Comparison of ENCODE assay signal across 36 cellular contexts in genomic region chr20:47093567-47093966, GRCh38.
"Had no signal": no experiment of that assay in that cellular context is flagged by ENCODE, and none has a peak within 500 bp of the region (broad histone marks: within the 10 kb centered on the region; RNA-seq: fewer than 3 reads in every experiment).

No MANE protein-coding gene starts in this region.

- H3K4me3 ChIP-seq: PC-9, SK-N-MC had no signal

- DNase-seq: activated CD4-positive, alpha-beta T cell treated with anti-CD3 and anti-CD28 coated beads for 36 hours; activated CD4-positive, alpha-beta T cell treated with anti-CD3 and anti-CD28 coated beads, Interleukin-2, amount 10 ng/mL, durations not matched to agents 7 days and 5 days; activated CD4-positive, alpha-beta T cell treated with anti-CD3 and anti-CD28 coated beads, Interleukin-2, amount 50 U/mL, for 48 hours; activated CD8-positive, alpha-beta T cell treated with anti-CD3 and anti-CD28 coated beads, Interleukin-2, amount 10 ng/mL, durations not matched to agents 7 days and 5 days; activated naive CD4-positive, alpha-beta T cell treated with anti-CD3 and anti-CD28 coated beads, Interleukin-2, amount 10 ng/mL, durations not matched to agents 7 days and 5 days; activated naive CD8-positive, alpha-beta T cell treated with anti-CD3 and anti-CD28 coated beads, Interleukin-2, amount 50 U/mL, for 24 hours; activated T-cell treated with anti-CD3 and anti-CD28 coated beads, Interleukin-2, amount 50 U/mL, for 4 hours; anterior cingulate cortex; caudate nucleus; MM.1S; NCI-H1092 treated with DMSO at 0.1 percent for 48 hours; NCI-H1417; NCI-H146; NCI-H187; NCI-H2029 treated with DMSO at 0.1 percent for 48 hours; NCI-H2107; NCI-H2171; NCI-H510A; NCI-H526; NCI-H748 treated with DMSO at 0.1 percent for 48 hours; NK-92 treated with Interleukin-12 subunit alpha and Interleukin-12 subunit beta, amount 100 ng/mL, for 24 hours; PC-9; Right ventricle myocardium superior had no signal

- H3K36me3 Mint-ChIP-seq: activated naive CD4-positive, alpha-beta T cell treated with anti-CD3 and anti-CD28 coated beads, Interleukin-2, amount 10 ng/mL, durations not matched to agents 7 days and 5 days; activated naive CD8-positive, alpha-beta T cell had no signal

- H3K27ac Mint-ChIP-seq: activated CD4-positive, alpha-beta T cell treated with anti-CD3 and anti-CD28 coated beads for 36 hours; activated CD4-positive, alpha-beta T cell treated with anti-CD3 and anti-CD28 coated beads, Interleukin-2, amount 10 ng/mL, durations not matched to agents 7 days and 5 days; activated CD8-positive, alpha-beta T cell treated with anti-CD3 and anti-CD28 coated beads, Interleukin-2, amount 10 ng/mL, durations not matched to agents 7 days and 5 days; activated naive CD4-positive, alpha-beta T cell treated with anti-CD3 and anti-CD28 coated beads, Interleukin-2, amount 10 ng/mL, durations not matched to agents 7 days and 5 days; activated naive CD8-positive, alpha-beta T cell; activated naive CD8-positive, alpha-beta T cell treated with anti-CD3 and anti-CD28 coated beads, Interleukin-2, amount 50 U/mL, for 24 hours; activated T-helper 1 cell treated with anti-CD3 and anti-CD28 coated beads, Interleukin-12 subunit alpha, Interleukin-12 subunit beta, Interleukin-2, Interleukin-4 antibody, amounts not matched to agents 30 ng/mL and 10 ng/mL and 1 ng/mL, durations not matched to agents 14 hours and 24 hours and 36 hours; T-helper 1 cell treated with Interleukin-12 subunit alpha and Interleukin-12 subunit beta and Interleukin-4 antibody, amounts not matched to agents 30 μg/mL and 1 μg/mL, for 36 hours; T-helper 2 cell treated with Interferon-gamma antibody and Interleukin-4, amounts not matched to agents 5 μg/mL and 100 μg/mL, for 36 hours; WTC11 had no signal

- FAIRE-seq: bronchial epithelial cell, RCC 7860, TTC549 had no signal

- H3K9me3 Mint-ChIP-seq: activated T-helper 1 cell treated with anti-CD3 and anti-CD28 coated beads, Interleukin-12 subunit alpha, Interleukin-12 subunit beta, Interleukin-2, Interleukin-4 antibody, amounts not matched to agents 30 ng/mL and 10 ng/mL and 1 ng/mL, durations not matched to agents 14 hours and 24 hours and 36 hours had no signal

- ATAC-seq: activated CD4-positive, alpha-beta T cell treated with anti-CD3 and anti-CD28 coated beads for 36 hours; activated CD4-positive, CD25-positive, alpha-beta regulatory T cell treated with anti-CD3 and anti-CD28 coated beads, Interleukin-2, amount 50 U/mL, for 24 hours; activated CD8-positive, alpha-beta T cell treated with anti-CD3 and anti-CD28 coated beads, Interleukin-2, amount 10 ng/mL, durations not matched to agents 7 days and 5 days; activated naive CD8-positive, alpha-beta T cell treated with anti-CD3 and anti-CD28 coated beads, Interleukin-2, amount 50 U/mL, for 24 hours; activated T-cell treated with anti-CD3 and anti-CD28 coated beads, Interleukin-2, amount 50 U/mL, for 4 hours; WTC11 had no signal

- H3K27me3 Mint-ChIP-seq: activated naive CD8-positive, alpha-beta T cell treated with anti-CD3 and anti-CD28 coated beads, Interleukin-2, amount 50 U/mL, for 24 hours had no signal

- H3K4me1 Mint-ChIP-seq: activated CD4-positive, alpha-beta T cell treated with anti-CD3 and anti-CD28 coated beads for 36 hours; activated CD4-positive, alpha-beta T cell treated with anti-CD3 and anti-CD28 coated beads, Interleukin-2, amount 10 ng/mL, durations not matched to agents 7 days and 5 days; activated naive CD4-positive, alpha-beta T cell treated with anti-CD3 and anti-CD28 coated beads, Interleukin-2, amount 10 ng/mL, durations not matched to agents 7 days and 5 days; activated naive CD8-positive, alpha-beta T cell treated with anti-CD3 and anti-CD28 coated beads, Interleukin-2, amount 50 U/mL, for 24 hours; brain; WTC11 had no signal

- H3K27ac ChIP-seq: KMS-11, PC-9, RWPE1, SK-N-MC had no signal

- H3K4me3 Mint-ChIP-seq: activated CD4-positive, alpha-beta T cell treated with anti-CD3 and anti-CD28 coated beads for 36 hours; activated CD4-positive, alpha-beta T cell treated with anti-CD3 and anti-CD28 coated beads, Interleukin-2, amount 10 ng/mL, durations not matched to agents 7 days and 5 days; activated CD8-positive, alpha-beta T cell treated with anti-CD3 and anti-CD28 coated beads, Interleukin-2, amount 10 ng/mL, durations not matched to agents 7 days and 5 days; activated naive CD4-positive, alpha-beta T cell treated with anti-CD3 and anti-CD28 coated beads, Interleukin-2, amount 10 ng/mL, durations not matched to agents 7 days and 5 days; activated naive CD8-positive, alpha-beta T cell; activated naive CD8-positive, alpha-beta T cell treated with anti-CD3 and anti-CD28 coated beads, Interleukin-2, amount 50 U/mL, for 24 hours; activated T-cell treated with anti-CD3 and anti-CD28 coated beads, Interleukin-2, amount 50 U/mL, for 4 hours; activated T-helper 1 cell treated with anti-CD3 and anti-CD28 coated beads, Interleukin-12 subunit alpha, Interleukin-12 subunit beta, Interleukin-2, Interleukin-4 antibody, amounts not matched to agents 30 ng/mL and 10 ng/mL and 1 ng/mL, durations not matched to agents 14 hours and 24 hours and 36 hours; brain; T-helper 1 cell treated with Interleukin-12 subunit alpha and Interleukin-12 subunit beta and Interleukin-4 antibody, amounts not matched to agents 30 μg/mL and 1 μg/mL, for 36 hours; T-helper 2 cell treated with Interferon-gamma antibody and Interleukin-4, amounts not matched to agents 5 μg/mL and 100 μg/mL, for 36 hours; WTC11 had no signal
